ENCODE assay signal across 4 cellular contexts in the genomic region with DNA sequence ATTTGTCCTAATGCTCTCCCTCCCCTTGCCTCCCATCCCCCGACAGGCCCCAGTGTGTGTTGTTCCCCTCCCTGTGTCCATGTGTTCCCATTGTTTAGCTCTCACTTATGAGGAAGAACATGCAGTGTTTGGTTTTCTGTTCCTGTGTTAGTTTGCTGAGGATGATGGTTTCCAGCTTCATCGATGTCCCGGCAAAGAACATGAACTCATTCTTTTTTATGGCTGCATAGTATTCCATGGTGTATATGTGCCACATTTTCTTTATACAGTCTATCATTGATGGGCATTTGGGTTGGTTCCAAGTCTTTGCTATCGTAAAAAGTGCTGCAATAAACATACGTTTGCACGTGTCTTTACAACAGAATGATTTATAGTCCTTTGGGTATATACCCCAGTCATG. TPM values are rescaled to one million over a fixed set of nuclear protein-coding genes. Genes with fewer than 3 reads are reported as not detected.
"Had no signal": no experiment of that assay in that cellular context is flagged by ENCODE, and none has a peak within 500 bp of the region (broad histone marks: within the 10 kb centered on the region; RNA-seq: fewer than 3 reads in every experiment).

No MANE protein-coding gene starts in this region.

RNA-seq across cellular contexts. Expression of a gene that starts 52.4 kb away (rescaled TPM):
- total RNA-seq: astrocyte, bronchial epithelial cell, chondrocyte had no signal
- polyA plus RNA-seq: cardiac muscle cell had no signal
